In genomic region chr19:33037168-33037853, GRCh38 we compare ENCODE assay signal across 8 cellular contexts. TPM values are rescaled to one million over a fixed set of nuclear protein-coding genes. Genes with fewer than 3 reads are reported as not detected.
A peak's percentile ranks its signal among the peaks of the same experiment; 100 is the strongest.
DNase-seq lines count a peak whose midpoint lies in the region; ATAC-seq and TF ChIP-seq lines count a peak whose summit lies in the region.
"Not testable (repeated sequence)": the region's sequence is repeated elsewhere in the genome, so short reads cannot be mapped to it uniquely, and the experiment has no call there.

No MANE protein-coding gene starts in this region.

- peak overlapping the region; percentile 66 to 90 (median 82) for H3K4me2 ChIP-seq in BLaER1 treated with 17β-estradiol and CSF1 and Interleukin-3, amounts not matched to agents 10 nM and 100 nM
- not testable (repeated sequence) for H3K4me2 ChIP-seq in HCT116 (ENCODE audit: low read length); mammary epithelial cell (ENCODE audit: insufficient read depth, low read depth, low read length)

- peaks cover 79% of the 10 kb centered on the region for H3K79me2 ChIP-seq in HCT116 (ENCODE audit: insufficient read depth, low read length)
- H3K79me2 ChIP-seq in mammary epithelial cell (ENCODE audit: insufficient read depth, low read length): not testable (repeated sequence)

- peaks cover 0 to 23% (median 0%) of the 10 kb centered on the region in 11 experiments; a peak in 7 of 22 replicates for H4K20me1 ChIP-seq in BLaER1 treated with 17β-estradiol and CSF1 and Interleukin-3, amounts not matched to agents 10 nM and 100 nM
- H4K20me1 ChIP-seq in HCT116 (ENCODE audit: insufficient read depth); mammary epithelial cell (ENCODE audit: insufficient read depth, low read length): not testable (repeated sequence)

- peaks cover 0 to 16% (median 0%) of the 10 kb centered on the region in 11 experiments; a peak in 5 of 22 replicates for H3K27me3 ChIP-seq in BLaER1 treated with 17β-estradiol and CSF1 and Interleukin-3, amounts not matched to agents 10 nM and 100 nM
- H3K27me3 ChIP-seq in HCT116 (ENCODE audit: insufficient read depth, low read length); mammary epithelial cell (ENCODE audit: insufficient read depth, low read length): not testable (repeated sequence)

- H3K36me3 Mint-ChIP-seq in activated T-helper 17 cell treated with anti-CD3 and anti-CD28 coated beads, Interleukin-2, amount 50 U/mL, for 72 hours (ENCODE audit: low read depth): not testable (repeated sequence)
- H3K36me3 Mint-ChIP-seq in mesothelial cell of epicardium: peaks cover 14% of the 10 kb centered on the region

- peak overlapping the region in 4 of 11 experiments; percentile 5 to 19 (median 9); a peak in 2 of 22 replicates for H3K27ac ChIP-seq in BLaER1 treated with 17β-estradiol and CSF1 and Interleukin-3, amounts not matched to agents 10 nM and 100 nM
- H3K27ac ChIP-seq in HCT116 (ENCODE audit: low read depth, low read length) (peak overlapping the region; percentile 27; the same call in 1 of the 2 replicates), SK-N-MC (peak overlapping the region; percentile 36; the same call in 1 of the 2 replicates)
- not testable (repeated sequence) for H3K27ac ChIP-seq in mammary epithelial cell (ENCODE audit: insufficient read depth, low read depth, low read length)

- POLR2A ChIA-PET in HCT116 (lab: Charles Lee): not testable (repeated sequence)

- WGBS in mammary epithelial cell (ENCODE audit: low coverage, missing lambda C conversion rate): over 99% methylated on average over 15 of the region's 16 CpGs

- H3K9me2 ChIP-seq in HCT116 (ENCODE audit: insufficient read depth): not testable (repeated sequence)

- H3K27ac Mint-ChIP-seq in activated T-helper 17 cell treated with anti-CD3 and anti-CD28 coated beads, Interleukin-2, amount 50 U/mL, for 72 hours: peak overlapping the region; percentile 87
- H3K27ac Mint-ChIP-seq in mesothelial cell of epicardium: peak overlapping the region; percentile 51

- intact Hi-C loops in HCT116 (cut with micrococcal nuclease); mammary epithelial cell (cut with micrococcal nuclease): not testable (repeated sequence)

- CTCF ChIA-PET in HCT116 (lab: Charles Lee): interaction anchor here (0.7 kb wide), 1 partner anchor 15 kb away, joined by 3 read pairs; no protein-coding TSS in a partner anchor
- CTCF ChIA-PET in mammary epithelial cell (lab: Charles Lee; ENCODE audit: low non-redundant PET): not testable (repeated sequence)

- peak overlapping the region in 6 of 10 experiments; percentile 12 to 41 (median 30); a peak in 9 of 20 replicates for H3K4me3 ChIP-seq in BLaER1 treated with 17β-estradiol and CSF1 and Interleukin-3, amounts not matched to agents 10 nM and 100 nM
- not testable (repeated sequence) for H3K4me3 ChIP-seq in HCT116 (replicated peaks in 1 of 2; ENCODE audit: low read depth in 1 of 2, low read length in 2 of 2); SK-N-MC; mammary epithelial cell (replicated peaks in 1 of 3; ENCODE audit: insufficient read depth in 1 of 3, low read depth in 2 of 3, low read length in 3 of 3)

- ATAC-seq in HCT116: not testable (repeated sequence)
- ATAC-seq in activated T-helper 17 cell treated with anti-CD3 and anti-CD28 coated beads, Interleukin-2, amount 50 U/mL, for 72 hours (replicated peaks): peak; percentile 21

- TF ChIP-seq RAD21 in HCT116 (IDR thresholded peaks at IDR 0.05; ENCODE audit: low read depth): not testable (repeated sequence)

- peaks cover 6 to 11% (median 8%) of the 10 kb centered on the region in 11 experiments; a peak in 14 of 22 replicates for H3K9me3 ChIP-seq in BLaER1 treated with 17β-estradiol and CSF1 and Interleukin-3, amounts not matched to agents 10 nM and 100 nM (replicated peaks in 1 of 11)
- not testable (repeated sequence) for H3K9me3 ChIP-seq in HCT116 (ENCODE audit: control insufficient read depth in 1 of 2, insufficient read depth in 1 of 2, low read depth in 1 of 2, low read length in 2 of 2); SK-N-MC (ENCODE audit: low read depth, low read length); mammary epithelial cell (replicated peaks; ENCODE audit: insufficient read depth, low read length)

- H3K27me3 Mint-ChIP-seq in activated T-helper 17 cell treated with anti-CD3 and anti-CD28 coated beads, Interleukin-2, amount 50 U/mL, for 72 hours; mesothelial cell of epicardium (ENCODE audit: low read depth): not testable (repeated sequence)

- RAD21 ChIA-PET in HCT116 (lab: Charles Lee; ENCODE audit: low non-redundant PET in 1 of 2, low total read pairs in 2 of 2, uncharacterized antibody in 2 of 2, unreplicated experiment in 2 of 2): not testable (repeated sequence)

- H3K9ac ChIP-seq in BLaER1 treated with 17β-estradiol and CSF1 and Interleukin-3, amounts not matched to agents 10 nM and 100 nM: peak overlapping the region in 6 of 11 experiments; percentile 4 to 54 (median 34); a peak in 6 of 22 replicates
- H3K9ac ChIP-seq in HCT116 (ENCODE audit: low read length); SK-N-MC (ENCODE audit: insufficient read length); mammary epithelial cell (ENCODE audit: insufficient read depth, low read length): not testable (repeated sequence)

- not testable (repeated sequence) for H3K4me1 Mint-ChIP-seq in activated T-helper 17 cell treated with anti-CD3 and anti-CD28 coated beads, Interleukin-2, amount 50 U/mL, for 72 hours
- H3K4me1 Mint-ChIP-seq in mesothelial cell of epicardium: peaks cover 13% of the 10 kb centered on the region

- H2AFZ ChIP-seq in HCT116 (ENCODE audit: low read depth, low read length, poor library complexity, severe bottlenecking); mammary epithelial cell (ENCODE audit: low read depth, low read length): not testable (repeated sequence)

- peak overlapping the region; percentile 84 for H3K4me3 Mint-ChIP-seq in activated T-helper 17 cell treated with anti-CD3 and anti-CD28 coated beads, Interleukin-2, amount 50 U/mL, for 72 hours
- not testable (repeated sequence) for H3K4me3 Mint-ChIP-seq in mesothelial cell of epicardium

- not testable (repeated sequence) for TF ChIP-seq POLR2A in HCT116 (IDR thresholded peaks at IDR 0.05; ENCODE audit: borderline replicate concordance, extremely low read depth, insufficient read depth, insufficient read length)

- DNase-seq in HCT116 (ENCODE audit: low read depth, low spot score); SK-N-MC (ENCODE audit: low read depth, low spot score); mammary epithelial cell; mesothelial cell of epicardium (ENCODE audit: low spot score in 2 of 2, unreplicated experiment in 2 of 2): not testable (repeated sequence)
- peak; percentile 10 to 37 for DNase-seq in activated CD4-positive, alpha-beta T cell treated with anti-CD3 and anti-CD28 coated beads, Interleukin-2, amount 50 U/mL, for 48 hours
- peak; percentile 38 for DNase-seq in stimulated activated CD8-positive, alpha-beta memory T cell treated with anti-CD3 and anti-CD28 coated beads, Interleukin-4, amount 100 ng/mL, for 48 hours

- BruUV-seq in HCT116 (replicated peaks; lab: Mats Ljungman, UMichigan) (TSS peak; percentile 99), mammary epithelial cell (replicated peaks; lab: Mats Ljungman, UMichigan) (TSS peak; percentile 96)

- dilution Hi-C loops in mammary epithelial cell (cut with HindIII; ENCODE audit: low sequenced_read_pairs): not testable (repeated sequence)

- TF ChIP-seq CTCF in HCT116 (IDR thresholded peaks at IDR 0.05 in 2 of 3, conservative IDR thresholded peaks at IDR 0.05 in 1 of 3; ENCODE audit: borderline replicate concordance in 1 of 3, insufficient read depth in 1 of 3, low read depth in 2 of 3, low read length in 2 of 3); mammary epithelial cell (conservative IDR thresholded peaks at IDR 0.05 in 1 of 2, IDR thresholded peaks at IDR 0.05 in 1 of 2; ENCODE audit: extremely low read depth in 1 of 2, insufficient read depth in 1 of 2, low read depth in 1 of 2, low read length in 2 of 2); mesothelial cell of epicardium (IDR thresholded peaks at IDR 0.05; ENCODE audit: unreplicated experiment): not testable (repeated sequence)

- H3K4me1 ChIP-seq in BLaER1 treated with 17β-estradiol and CSF1 and Interleukin-3, amounts not matched to agents 10 nM and 100 nM: peaks cover 7 to 31% (median 23%) of the 10 kb centered on the region in 10 experiments; a peak in 18 of 20 replicates
- H3K4me1 ChIP-seq in HCT116 (ENCODE audit: control insufficient read depth in 1 of 2, insufficient read depth in 2 of 2, low read length in 2 of 2): peaks cover 51 to 56% of the 10 kb centered on the region in 2 experiments
- not testable (repeated sequence) for H3K4me1 ChIP-seq in mammary epithelial cell (ENCODE audit: insufficient read depth, low read length)

- H3K36me3 ChIP-seq in BLaER1 treated with 17β-estradiol and CSF1 and Interleukin-3, amounts not matched to agents 10 nM and 100 nM; HCT116 (ENCODE audit: control insufficient read depth in 1 of 2, insufficient read depth in 2 of 2, low read length in 2 of 2); SK-N-MC (ENCODE audit: insufficient read depth, low read length); mammary epithelial cell (ENCODE audit: insufficient read depth, low read length): not testable (repeated sequence)

- in situ Hi-C loops in mammary epithelial cell (cut with MboI; ENCODE audit: low sequenced_read_pairs in 2 of 2): not testable (repeated sequence)

- H3K9me3 Mint-ChIP-seq in activated T-helper 17 cell treated with anti-CD3 and anti-CD28 coated beads, Interleukin-2, amount 50 U/mL, for 72 hours; mesothelial cell of epicardium: not testable (repeated sequence)

RNA-seq across cellular contexts. Expression of gene RHPN2, which starts 27.4 kb away (rescaled TPM):
- 33.3 TPM for total RNA-seq in HCT116 (2021; ENCODE audit: unreplicated experiment)
- polyA plus RNA-seq in HCT116 (2012): 38.8 and 41.5 TPM in 2 replicates
- 1 to 10 TPM; 2.3 TPM for total RNA-seq in activated T-helper 17 cell treated with anti-CD3 and anti-CD28 coated beads, Interleukin-2, amount 50 U/mL, for 72 hours
- total RNA-seq in mammary epithelial cell: 1 to 10 TPM; 5.0 to 7.0 TPM
- 4.9 TPM for polyA plus RNA-seq in mammary epithelial cell
- polyA minus RNA-seq in mammary epithelial cell: 9.5 TPM
- 22.2 to 25.9 TPM (median 23.3 TPM) in 3 replicates for total RNA-seq in mesothelial cell of epicardium

RNA-seq across cellular contexts. Expression of gene GPATCH1, which starts 43.7 kb away (rescaled TPM):
- total RNA-seq in HCT116 (2021; ENCODE audit: unreplicated experiment): 7.8 TPM
- polyA plus RNA-seq in HCT116 (2012): 4.5 and 5.2 TPM in 2 replicates
- 10 to 100 TPM; 10.4 to 10.7 TPM for total RNA-seq in activated T-helper 17 cell treated with anti-CD3 and anti-CD28 coated beads, Interleukin-2, amount 50 U/mL, for 72 hours
- total RNA-seq in mammary epithelial cell: 1 to 10 TPM; 7.3 to 7.6 TPM
- polyA plus RNA-seq in mammary epithelial cell: 5.3 TPM
- polyA minus RNA-seq in mammary epithelial cell: 6.6 TPM
- total RNA-seq in mesothelial cell of epicardium: 10.5 to 13.5 TPM (median 10.7 TPM) in 3 replicates
